In genomic region chr6:15206887-15207286, GRCh38 we compare ENCODE assay signal across 19 cellular contexts.
"Had no signal": no experiment of that assay in that cellular context is flagged by ENCODE, and none has a peak within 500 bp of the region (broad histone marks: within the 10 kb centered on the region; RNA-seq: fewer than 3 reads in every experiment).

No MANE protein-coding gene starts in this region.

- H3K27ac Mint-ChIP-seq: activated naive CD4-positive, alpha-beta T cell treated with anti-CD3 and anti-CD28 coated beads, Interleukin-2, amount 10 ng/mL, durations not matched to agents 7 days and 5 days; stimulated activated effector memory CD8-positive, alpha-beta T cell treated with anti-CD3 and anti-CD28 coated beads, Interleukin-12 subunit alpha, Interleukin-12 subunit beta, amount 100 ng/mL, for 72 hours; T-helper 2 cell treated with Interferon-gamma antibody and Interleukin-4, amounts not matched to agents 5 μg/mL and 100 μg/mL, for 36 hours had no signal

- H3K27ac ChIP-seq: adrenal gland, hepatocyte, left ventricle myocardium inferior, ovary, psoas muscle, stomach, vagina had no signal

- H3K4me3 Mint-ChIP-seq: activated naive CD4-positive, alpha-beta T cell treated with anti-CD3 and anti-CD28 coated beads, Interleukin-2, amount 10 ng/mL, durations not matched to agents 7 days and 5 days; activated T-cell treated with anti-CD3 and anti-CD28 coated beads, Interleukin-2, amount 50 U/mL, for 4 hours; naive B cell; stimulated activated effector memory CD8-positive, alpha-beta T cell treated with anti-CD3 and anti-CD28 coated beads, Interleukin-12 subunit alpha, Interleukin-12 subunit beta, amount 100 ng/mL, for 72 hours; T-helper 2 cell treated with Interferon-gamma antibody and Interleukin-4, amounts not matched to agents 5 μg/mL and 100 μg/mL, for 36 hours had no signal

- H3K36me3 Mint-ChIP-seq: activated naive CD4-positive, alpha-beta T cell treated with anti-CD3 and anti-CD28 coated beads, Interleukin-2, amount 10 ng/mL, durations not matched to agents 7 days and 5 days; naive B cell; stimulated activated effector memory CD8-positive, alpha-beta T cell treated with anti-CD3 and anti-CD28 coated beads, Interleukin-12 subunit alpha, Interleukin-12 subunit beta, amount 100 ng/mL, for 72 hours had no signal

- H3K4me2 ChIP-seq: hepatocyte had no signal

- H3K4me1 ChIP-seq: adrenal gland, left ventricle myocardium inferior, psoas muscle, stomach, vagina had no signal

- FAIRE-seq: kidney, small intestine had no signal

- H3K9me3 ChIP-seq: adrenal gland, left ventricle myocardium inferior, ovary, psoas muscle, stomach, vagina had no signal

- H3K79me2 ChIP-seq: hepatocyte had no signal

- H3K27me3 ChIP-seq: adrenal gland, hepatocyte, ovary, stomach, vagina had no signal

- H3K36me3 ChIP-seq: adrenal gland, left ventricle myocardium inferior, ovary, stomach, vagina had no signal

- ATAC-seq: activated CD4-positive, CD25-positive, alpha-beta regulatory T cell treated with anti-CD3 and anti-CD28 coated beads, Interleukin-2, amount 50 U/mL, for 24 hours; activated T-cell treated with anti-CD3 and anti-CD28 coated beads, Interleukin-2, amount 50 U/mL, for 4 hours; psoas muscle; stimulated activated effector memory CD8-positive, alpha-beta T cell treated with anti-CD3 and anti-CD28 coated beads, Interleukin-12 subunit alpha, Interleukin-12 subunit beta, amount 100 ng/mL, for 72 hours had no signal

- H3K4me1 Mint-ChIP-seq: activated naive CD4-positive, alpha-beta T cell treated with anti-CD3 and anti-CD28 coated beads, Interleukin-2, amount 10 ng/mL, durations not matched to agents 7 days and 5 days; stimulated activated effector memory CD8-positive, alpha-beta T cell treated with anti-CD3 and anti-CD28 coated beads, Interleukin-12 subunit alpha, Interleukin-12 subunit beta, amount 100 ng/mL, for 72 hours had no signal

- H3K9me3 Mint-ChIP-seq: activated naive CD4-positive, alpha-beta T cell treated with anti-CD3 and anti-CD28 coated beads, Interleukin-2, amount 10 ng/mL, durations not matched to agents 7 days and 5 days; activated T-cell treated with anti-CD3 and anti-CD28 coated beads, Interleukin-2, amount 50 U/mL, for 4 hours; naive B cell; stimulated activated effector memory CD8-positive, alpha-beta T cell treated with anti-CD3 and anti-CD28 coated beads, Interleukin-12 subunit alpha, Interleukin-12 subunit beta, amount 100 ng/mL, for 72 hours; T-helper 2 cell treated with Interferon-gamma antibody and Interleukin-4, amounts not matched to agents 5 μg/mL and 100 μg/mL, for 36 hours had no signal

- H2AFZ ChIP-seq: hepatocyte had no signal

- DNase-seq: activated CD4-positive, alpha-beta T cell treated with anti-CD3 and anti-CD28 coated beads, Interleukin-2, amount 50 U/mL, for 1 hour; activated CD8-positive, alpha-beta memory T cell treated with anti-CD3 and anti-CD28 coated beads, Interleukin-2, amount 50 U/mL, for 4 hours; activated naive CD4-positive, alpha-beta T cell treated with anti-CD3 and anti-CD28 coated beads, Interleukin-2, amount 10 ng/mL, durations not matched to agents 7 days and 5 days; activated T-cell treated with anti-CD3 and anti-CD28 coated beads, Interleukin-2, amount 50 U/mL, for 4 hours; adrenal gland; kidney; left ventricle myocardium inferior; naive B cell; ovary; psoas muscle; right cardiac atrium; small intestine; stimulated activated CD4-positive, alpha-beta T cell treated with anti-CD3 and anti-CD28 coated beads, Interleukin-4, amount 100 ng/mL, for 24 hours; stomach had no signal

- H3K4me3 ChIP-seq: adrenal gland, hepatocyte, left ventricle myocardium inferior, ovary, psoas muscle, stomach, vagina had no signal
